Comparison of ENCODE assay signal across 2 cellular contexts in the genomic region with DNA sequence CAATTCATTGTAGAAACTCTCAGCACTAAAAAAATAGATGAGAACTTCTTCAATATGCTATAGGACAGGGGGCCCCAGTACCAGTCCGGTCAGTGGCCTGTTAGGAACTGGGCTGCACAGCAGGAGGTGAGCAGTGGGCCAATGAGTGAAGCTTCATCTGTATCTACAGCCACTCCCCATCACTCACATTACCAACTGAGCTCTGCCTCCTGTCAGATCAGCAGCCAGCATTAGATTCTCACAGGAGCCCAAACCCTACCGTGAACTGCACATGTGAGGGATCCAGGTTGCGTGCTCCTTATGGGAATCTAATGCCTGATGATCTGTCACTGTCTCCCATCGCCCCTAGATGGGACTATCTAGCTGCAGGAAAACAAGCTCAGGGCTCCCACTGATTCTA.
TF ChIP-seq lines count a peak whose summit lies in the region.

No MANE protein-coding gene starts in this region.

TF ChIP-seq in GM23338, 12 proteins besides CTCF, POLR2A, EP300 and RAD21 (continued from another document):
- TF ChIP-seq, protein P1, sequence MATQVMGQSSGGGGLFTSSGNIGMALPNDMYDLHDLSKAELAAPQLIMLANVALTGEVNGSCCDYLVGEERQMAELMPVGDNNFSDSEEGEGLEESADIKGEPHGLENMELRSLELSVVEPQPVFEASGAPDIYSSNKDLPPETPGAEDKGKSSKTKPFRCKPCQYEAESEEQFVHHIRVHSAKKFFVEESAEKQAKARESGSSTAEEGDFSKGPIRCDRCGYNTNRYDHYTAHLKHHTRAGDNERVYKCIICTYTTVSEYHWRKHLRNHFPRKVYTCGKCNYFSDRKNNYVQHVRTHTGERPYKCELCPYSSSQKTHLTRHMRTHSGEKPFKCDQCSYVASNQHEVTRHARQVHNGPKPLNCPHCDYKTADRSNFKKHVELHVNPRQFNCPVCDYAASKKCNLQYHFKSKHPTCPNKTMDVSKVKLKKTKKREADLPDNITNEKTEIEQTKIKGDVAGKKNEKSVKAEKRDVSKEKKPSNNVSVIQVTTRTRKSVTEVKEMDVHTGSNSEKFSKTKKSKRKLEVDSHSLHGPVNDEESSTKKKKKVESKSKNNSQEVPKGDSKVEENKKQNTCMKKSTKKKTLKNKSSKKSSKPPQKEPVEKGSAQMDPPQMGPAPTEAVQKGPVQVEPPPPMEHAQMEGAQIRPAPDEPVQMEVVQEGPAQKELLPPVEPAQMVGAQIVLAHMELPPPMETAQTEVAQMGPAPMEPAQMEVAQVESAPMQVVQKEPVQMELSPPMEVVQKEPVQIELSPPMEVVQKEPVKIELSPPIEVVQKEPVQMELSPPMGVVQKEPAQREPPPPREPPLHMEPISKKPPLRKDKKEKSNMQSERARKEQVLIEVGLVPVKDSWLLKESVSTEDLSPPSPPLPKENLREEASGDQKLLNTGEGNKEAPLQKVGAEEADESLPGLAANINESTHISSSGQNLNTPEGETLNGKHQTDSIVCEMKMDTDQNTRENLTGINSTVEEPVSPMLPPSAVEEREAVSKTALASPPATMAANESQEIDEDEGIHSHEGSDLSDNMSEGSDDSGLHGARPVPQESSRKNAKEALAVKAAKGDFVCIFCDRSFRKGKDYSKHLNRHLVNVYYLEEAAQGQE (IDR thresholded peaks at IDR 0.05; ENCODE audit: unreplicated experiment) = no peak
- TF ChIP-seq NANOG (IDR thresholded peaks at IDR 0.05; ENCODE audit: borderline replicate concordance) (no peak), EZH2phosphoT487 (IDR thresholded peaks at IDR 0.05; ENCODE audit: unreplicated experiment) (no peak), STAT1 (IDR thresholded peaks at IDR 0.05; ENCODE audit: unreplicated experiment) (no peak), CREB1 (CRISPR knock-in tag; IDR thresholded peaks at IDR 0.05; ENCODE audit: low read depth) (no peak), EZH2 (IDR thresholded peaks at IDR 0.05; ENCODE audit: low read depth, unreplicated experiment) (no peak), ZNF331 (CRISPR knock-in tag; IDR thresholded peaks at IDR 0.05; ENCODE audit: low read depth) (no peak)
- TF ChIP-seq, protein P2, sequence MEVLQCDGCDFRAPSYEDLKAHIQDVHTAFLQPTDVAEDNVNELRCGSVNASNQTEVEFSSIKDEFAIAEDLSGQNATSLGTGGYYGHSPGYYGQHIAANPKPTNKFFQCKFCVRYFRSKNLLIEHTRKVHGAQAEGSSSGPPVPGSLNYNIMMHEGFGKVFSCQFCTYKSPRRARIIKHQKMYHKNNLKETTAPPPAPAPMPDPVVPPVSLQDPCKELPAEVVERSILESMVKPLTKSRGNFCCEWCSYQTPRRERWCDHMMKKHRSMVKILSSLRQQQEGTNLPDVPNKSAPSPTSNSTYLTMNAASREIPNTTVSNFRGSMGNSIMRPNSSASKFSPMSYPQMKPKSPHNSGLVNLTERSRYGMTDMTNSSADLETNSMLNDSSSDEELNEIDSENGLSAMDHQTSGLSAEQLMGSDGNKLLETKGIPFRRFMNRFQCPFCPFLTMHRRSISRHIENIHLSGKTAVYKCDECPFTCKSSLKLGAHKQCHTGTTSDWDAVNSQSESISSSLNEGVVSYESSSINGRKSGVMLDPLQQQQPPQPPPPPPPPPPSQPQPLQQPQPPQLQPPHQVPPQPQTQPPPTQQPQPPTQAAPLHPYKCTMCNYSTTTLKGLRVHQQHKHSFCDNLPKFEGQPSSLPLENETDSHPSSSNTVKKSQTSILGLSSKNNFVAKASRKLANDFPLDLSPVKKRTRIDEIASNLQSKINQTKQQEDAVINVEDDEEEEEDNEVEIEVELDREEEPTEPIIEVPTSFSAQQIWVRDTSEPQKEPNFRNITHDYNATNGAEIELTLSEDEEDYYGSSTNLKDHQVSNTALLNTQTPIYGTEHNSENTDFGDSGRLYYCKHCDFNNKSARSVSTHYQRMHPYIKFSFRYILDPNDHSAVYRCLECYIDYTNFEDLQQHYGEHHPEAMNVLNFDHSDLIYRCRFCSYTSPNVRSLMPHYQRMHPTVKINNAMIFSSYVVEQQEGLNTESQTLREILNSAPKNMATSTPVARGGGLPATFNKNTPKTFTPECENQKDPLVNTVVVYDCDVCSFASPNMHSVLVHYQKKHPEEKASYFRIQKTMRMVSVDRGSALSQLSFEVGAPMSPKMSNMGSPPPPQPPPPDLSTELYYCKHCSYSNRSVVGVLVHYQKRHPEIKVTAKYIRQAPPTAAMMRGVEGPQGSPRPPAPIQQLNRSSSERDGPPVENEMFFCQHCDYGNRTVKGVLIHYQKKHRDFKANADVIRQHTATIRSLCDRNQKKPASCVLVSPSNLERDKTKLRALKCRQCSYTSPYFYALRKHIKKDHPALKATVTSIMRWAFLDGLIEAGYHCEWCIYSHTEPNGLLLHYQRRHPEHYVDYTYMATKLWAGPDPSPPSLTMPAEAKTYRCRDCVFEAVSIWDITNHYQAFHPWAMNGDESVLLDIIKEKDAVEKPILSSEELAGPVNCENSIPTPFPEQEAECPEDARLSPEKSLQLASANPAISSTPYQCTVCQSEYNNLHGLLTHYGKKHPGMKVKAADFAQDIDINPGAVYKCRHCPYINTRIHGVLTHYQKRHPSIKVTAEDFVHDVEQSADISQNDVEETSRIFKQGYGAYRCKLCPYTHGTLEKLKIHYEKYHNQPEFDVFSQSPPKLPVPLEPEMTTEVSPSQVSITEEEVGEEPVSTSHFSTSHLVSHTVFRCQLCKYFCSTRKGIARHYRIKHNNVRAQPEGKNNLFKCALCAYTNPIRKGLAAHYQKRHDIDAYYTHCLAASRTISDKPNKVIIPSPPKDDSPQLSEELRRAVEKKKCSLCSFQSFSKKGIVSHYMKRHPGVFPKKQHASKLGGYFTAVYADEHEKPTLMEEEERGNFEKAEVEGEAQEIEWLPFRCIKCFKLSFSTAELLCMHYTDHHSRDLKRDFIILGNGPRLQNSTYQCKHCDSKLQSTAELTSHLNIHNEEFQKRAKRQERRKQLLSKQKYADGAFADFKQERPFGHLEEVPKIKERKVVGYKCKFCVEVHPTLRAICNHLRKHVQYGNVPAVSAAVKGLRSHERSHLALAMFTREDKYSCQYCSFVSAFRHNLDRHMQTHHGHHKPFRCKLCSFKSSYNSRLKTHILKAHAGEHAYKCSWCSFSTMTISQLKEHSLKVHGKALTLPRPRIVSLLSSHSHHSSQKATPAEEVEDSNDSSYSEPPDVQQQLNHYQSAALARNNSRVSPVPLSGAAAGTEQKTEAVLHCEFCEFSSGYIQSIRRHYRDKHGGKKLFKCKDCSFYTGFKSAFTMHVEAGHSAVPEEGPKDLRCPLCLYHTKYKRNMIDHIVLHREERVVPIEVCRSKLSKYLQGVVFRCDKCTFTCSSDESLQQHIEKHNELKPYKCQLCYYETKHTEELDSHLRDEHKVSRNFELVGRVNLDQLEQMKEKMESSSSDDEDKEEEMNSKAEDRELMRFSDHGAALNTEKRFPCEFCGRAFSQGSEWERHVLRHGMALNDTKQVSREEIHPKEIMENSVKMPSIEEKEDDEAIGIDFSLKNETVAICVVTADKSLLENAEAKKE (CRISPR knock-in tag; IDR thresholded peaks at IDR 0.05) = no peak
- TF ChIP-seq, protein P3, sequence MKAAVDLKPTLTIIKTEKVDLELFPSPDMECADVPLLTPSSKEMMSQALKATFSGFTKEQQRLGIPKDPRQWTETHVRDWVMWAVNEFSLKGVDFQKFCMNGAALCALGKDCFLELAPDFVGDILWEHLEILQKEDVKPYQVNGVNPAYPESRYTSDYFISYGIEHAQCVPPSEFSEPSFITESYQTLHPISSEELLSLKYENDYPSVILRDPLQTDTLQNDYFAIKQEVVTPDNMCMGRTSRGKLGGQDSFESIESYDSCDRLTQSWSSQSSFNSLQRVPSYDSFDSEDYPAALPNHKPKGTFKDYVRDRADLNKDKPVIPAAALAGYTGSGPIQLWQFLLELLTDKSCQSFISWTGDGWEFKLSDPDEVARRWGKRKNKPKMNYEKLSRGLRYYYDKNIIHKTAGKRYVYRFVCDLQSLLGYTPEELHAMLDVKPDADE (IDR thresholded peaks at IDR 0.05) = no peak

TF ChIP-seq in HCT116, 20 proteins besides CTCF, POLR2A, EP300 and RAD21 (continued from another document):
- TF ChIP-seq, protein P4, sequence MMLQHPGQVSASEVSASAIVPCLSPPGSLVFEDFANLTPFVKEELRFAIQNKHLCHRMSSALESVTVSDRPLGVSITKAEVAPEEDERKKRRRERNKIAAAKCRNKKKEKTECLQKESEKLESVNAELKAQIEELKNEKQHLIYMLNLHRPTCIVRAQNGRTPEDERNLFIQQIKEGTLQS (IDR thresholded peaks at IDR 0.05) = no peak
- TF ChIP-seq SP1 (IDR thresholded peaks at IDR 0.05; ENCODE audit: low read depth) (no peak), FOSL1 (IDR thresholded peaks at IDR 0.05; ENCODE audit: low read depth) (no peak), SIN3A (IDR thresholded peaks at IDR 0.05; ENCODE audit: low read depth) (no peak), TCF7L2 (IDR thresholded peaks at IDR 0.05; ENCODE audit: borderline replicate concordance, extremely low read depth, insufficient read depth, insufficient read length) (no peak), POLR2AphosphoS5 (IDR thresholded peaks at IDR 0.05; ENCODE audit: low read depth, low read length) (no peak), ELF1 (IDR thresholded peaks at IDR 0.05; ENCODE audit: borderline replicate concordance, low read depth) (no peak), JUND (IDR thresholded peaks at IDR 0.05) (no peak), SRF (IDR thresholded peaks at IDR 0.05; ENCODE audit: low read depth) (no peak), EZH2phosphoT487 (IDR thresholded peaks at IDR 0.05; ENCODE audit: borderline replicate concordance) (no peak), CBX3 (IDR thresholded peaks at IDR 0.05; ENCODE audit: low read depth) (no peak)
- TF ChIP-seq, protein P5, sequence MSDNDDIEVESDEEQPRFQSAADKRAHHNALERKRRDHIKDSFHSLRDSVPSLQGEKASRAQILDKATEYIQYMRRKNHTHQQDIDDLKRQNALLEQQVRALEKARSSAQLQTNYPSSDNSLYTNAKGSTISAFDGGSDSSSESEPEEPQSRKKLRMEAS (IDR thresholded peaks at IDR 0.05) = no peak
